8 cellular contexts compared by ENCODE assay signal in the genomic region with DNA sequence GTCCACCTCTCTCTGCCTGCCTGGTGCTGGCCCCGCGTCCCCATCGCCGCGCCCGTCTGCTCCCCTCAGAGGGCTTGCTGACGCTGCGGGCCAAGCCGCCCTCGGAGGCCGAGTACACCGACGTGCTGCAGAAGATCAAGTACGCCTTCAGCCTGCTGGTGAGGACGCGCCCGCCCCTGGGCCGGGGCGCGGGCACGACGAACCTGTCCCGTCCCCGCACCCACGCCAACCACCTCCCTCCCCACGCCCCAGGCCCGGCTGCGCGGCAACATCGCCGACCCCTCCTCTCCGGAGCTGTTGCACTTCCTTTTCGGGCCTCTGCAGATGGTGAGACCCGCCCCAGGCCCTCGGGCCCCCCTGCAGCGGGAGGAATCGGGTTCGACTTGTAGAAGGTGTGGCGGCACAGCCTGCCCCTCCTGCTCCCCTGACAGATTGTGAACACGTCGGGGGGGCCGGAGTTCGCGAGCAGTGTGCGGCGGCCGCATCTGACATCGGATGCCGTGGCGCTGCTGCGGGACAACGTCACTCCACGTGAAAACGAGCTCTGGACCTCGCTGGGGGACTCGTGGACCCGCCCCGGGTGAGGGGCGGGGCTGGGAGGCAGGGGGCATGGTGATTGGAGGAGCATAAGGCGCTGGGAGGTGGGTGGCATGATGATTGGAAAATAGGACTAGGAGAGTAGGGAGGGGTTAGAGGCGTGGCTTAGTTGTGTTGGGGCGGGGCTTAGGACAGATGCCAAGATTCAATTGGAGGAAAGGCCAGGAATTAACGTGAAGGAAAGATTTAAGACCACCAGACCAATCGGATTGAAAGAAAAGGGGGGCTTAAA. TPM values are rescaled to one million over a fixed set of nuclear protein-coding genes. Genes with fewer than 3 reads are reported as not detected.
DNase-seq lines count a peak whose midpoint lies in the region; ATAC-seq and TF ChIP-seq lines count a peak whose summit lies in the region.

No MANE protein-coding gene starts in this region.

- TF ChIP-seq POLR2A in tibial nerve (IDR thresholded peaks at IDR 0.05) = no peak
- TF ChIP-seq POLR2A in GM18505 (IDR thresholded peaks at IDR 0.05; ENCODE audit: borderline replicate concordance, extremely low read depth, insufficient read depth, insufficient read length) = no peak

- H3K9me3 ChIP-seq in BLaER1 (peaks cover 4% of the 10 kb centered on the region; the same call in 1 of the 2 replicates), tibial nerve (no peaks in the 10 kb centered on the region)

- H3K9ac ChIP-seq in BLaER1 = no peak overlapping the region

- no peak for TF ChIP-seq EP300 in tibial nerve (IDR thresholded peaks at IDR 0.05)

- ATAC-seq in GM21526 (IDR thresholded peaks at IDR 0.05; ENCODE audit: low FRiP score, unreplicated experiment) (no peak), GM18505 (IDR thresholded peaks at IDR 0.05; ENCODE audit: unreplicated experiment) (no peak)

- H3K27ac ChIP-seq in BLaER1 = no peak overlapping the region
- H3K27ac ChIP-seq in tibial nerve = no peak overlapping the region

- H3K27me3 ChIP-seq in BLaER1 (peaks cover 46% of the 10 kb centered on the region), tibial nerve (peaks cover 11 to 96% of the 10 kb centered on the region in 2 donors)

- H3K4me1 ChIP-seq in BLaER1 (peaks cover 39% of the 10 kb centered on the region), tibial nerve (peaks cover 0 to 47% (median 21%) of the 10 kb centered on the region in 4 donors)

- peaks cover 32% of the 10 kb centered on the region for H4K20me1 ChIP-seq in BLaER1

- no peaks in the 10 kb centered on the region for H3K36me3 ChIP-seq in BLaER1
- H3K36me3 ChIP-seq in tibial nerve = no peaks in the 10 kb centered on the region

- peak; percentile 28 for DNase-seq in Jurkat, Clone E6-1 (ENCODE audit: low read depth, low spot score)
- DNase-seq in activated CD8-positive, alpha-beta memory T cell treated with anti-CD3 and anti-CD28 coated beads, Interleukin-2, amount 50 U/mL, for 4 hours = peak; percentile 43
- DNase-seq in germinal center (ENCODE audit: low spot score) (peak; percentile 56), tibial nerve (ENCODE audit: low spot score in 2 of 2) (no peak)
- DNase-seq in stimulated activated CD4-positive, alpha-beta T cell treated with anti-CD3 and anti-CD28 coated beads, Interleukin-4, amount 100 ng/mL, for 24 hours = peak; percentile 48

- H3K4me2 ChIP-seq in BLaER1 = peak overlapping the region; percentile 86

- WGBS in tibial nerve, 2 donors = 7 to 12% methylated on average over 46 to 53 of the region's 64 CpGs

- no peak for TF ChIP-seq CTCF in tibial nerve (IDR thresholded peaks at IDR 0.05)

- H3K4me3 ChIP-seq in BLaER1 (peak overlapping the region; percentile 78), tibial nerve (peak overlapping the region in 1 of 4 donors; percentile 48)
- H3K4me3 ChIP-seq in Jurkat, Clone E6-1 (ENCODE audit: low read length) = no peak overlapping the region

RNA-seq across cellular contexts. Expression of a gene that starts 6.6 kb away (rescaled TPM):
- polyA plus RNA-seq in Jurkat, Clone E6-1 (2012; ENCODE audit: insufficient read depth, insufficient read length) = 10.8 TPM
- 1 to 10 TPM in 1 of 4 donors, under 1 TPM in 1, not detected in 2; 0.44 to 1.2 TPM for total RNA-seq in tibial nerve

RNA-seq across cellular contexts. Expression of a gene that starts 19.3 kb away (rescaled TPM):
- polyA plus RNA-seq in Jurkat, Clone E6-1 (2012; ENCODE audit: insufficient read depth, insufficient read length) = 7.5 TPM
- total RNA-seq in tibial nerve = 10 to 100 TPM in 2 of 4 donors, 1 to 10 TPM in 2; 6.3 to 25.7 (median 12.7) TPM

RNA-seq across cellular contexts. Expression of a gene that starts 35.2 kb away (rescaled TPM):
- 73.2 TPM for polyA plus RNA-seq in Jurkat, Clone E6-1 (2012; ENCODE audit: insufficient read depth, insufficient read length)
- total RNA-seq in tibial nerve = 100 to 1,000 TPM; 113 to 270 (median 180) TPM

RNA-seq across cellular contexts. Expression of a gene that starts 44.2 kb away (rescaled TPM):
- polyA plus RNA-seq in Jurkat, Clone E6-1 (2012; ENCODE audit: insufficient read depth, insufficient read length) = not detected
- total RNA-seq in tibial nerve = 1 to 10 TPM in 1 of 4 donors, not detected in 3; 1.5 TPM

Comparison
In these comparisons a context has a peak if more than half of its experiments do, and no peak if none do; other contexts are left out.
1. DNase-seq: peak in Jurkat, Clone E6-1 (single experiment), activated CD8-positive, alpha-beta memory T cell treated with anti-CD3 and anti-CD28 coated beads, Interleukin-2, amount 50 U/mL, for 4 hours (single experiment), germinal center (single experiment) and stimulated activated CD4-positive, alpha-beta T cell treated with anti-CD3 and anti-CD28 coated beads, Interleukin-4, amount 100 ng/mL, for 24 hours (single experiment); none in tibial nerve (0 of 2).